In genomic region chr2:219003267-219003634, GRCh38 we compare ENCODE assay signal across 12 cellular contexts. TPM values are rescaled to one million over a fixed set of nuclear protein-coding genes. Genes with fewer than 3 reads are reported as not detected.
DNase-seq lines count a peak whose midpoint lies in the region; ATAC-seq, FAIRE-seq and TF ChIP-seq lines count a peak whose summit lies in the region.
"Had no signal": no experiment of that assay in that cellular context is flagged by ENCODE, and none has a peak within 500 bp of the region (broad histone marks: within the 10 kb centered on the region; RNA-seq: fewer than 3 reads in every experiment).

No MANE protein-coding gene starts in this region.

- peak in 1 of 2 experiments; percentile 1; a peak in 2 of 6 replicates for ATAC-seq in A549
- ATAC-seq in GM23338 = peak; percentile 70
- ATAC-seq in activated T-helper 17 cell treated with anti-CD3 and anti-CD28 coated beads, Interleukin-2, amount 50 U/mL, for 72 hours (replicated peaks) = no peak
- no peak for ATAC-seq in lower lobe of right lung
- ATAC-seq in HG03520 (IDR thresholded peaks at IDR 0.05; ENCODE audit: unreplicated experiment) = no peak

- H3K27me3 ChIP-seq in GM23338 (ENCODE audit: insufficient read depth) = peaks cover 94% of the 10 kb centered on the region
- H3K27me3 ChIP-seq in lower lobe of right lung (ENCODE audit: low read depth) = peaks cover 77% of the 10 kb centered on the region

- WGBS in A549 (ENCODE audit: missing lambda C conversion rate) = 16% methylated on average over 17 of the region's 20 CpGs

- H3K27ac ChIP-seq in A549 (peak overlapping the region in 1 of 2 experiments; percentile 83; a peak in 2 of 6 replicates), GM23338 (ENCODE audit: low read depth) (no peak overlapping the region), lower lobe of right lung (no peak overlapping the region)
- H3K27ac ChIP-seq: SJSA1 had no signal

- peaks cover 75% of the 10 kb centered on the region for H3K27me3 Mint-ChIP-seq in GM23338 (ENCODE audit: insufficient read depth, low read depth, poor library complexity)
- peaks cover 50% of the 10 kb centered on the region for H3K27me3 Mint-ChIP-seq in activated T-helper 17 cell treated with anti-CD3 and anti-CD28 coated beads, Interleukin-2, amount 50 U/mL, for 72 hours

- H3K9me3 Mint-ChIP-seq in GM23338 = peaks cover 2% of the 10 kb centered on the region; the same call in 1 of the 3 replicates
- no peaks in the 10 kb centered on the region for H3K9me3 Mint-ChIP-seq in activated T-helper 17 cell treated with anti-CD3 and anti-CD28 coated beads, Interleukin-2, amount 50 U/mL, for 72 hours
- H3K9me3 Mint-ChIP-seq: IgD-negative memory B cell had no signal

- no peak for TF ChIP-seq POLR2A in A549 (IDR thresholded peaks at IDR 0.05; ENCODE audit: low read length)

- TF ChIP-seq CTCF in A549 (IDR thresholded peaks at IDR 0.05) = no peak
- TF ChIP-seq CTCF in GM23338 (conservative IDR thresholded peaks at IDR 0.05; ENCODE audit: low read depth in 2 of 2) = no peak
- TF ChIP-seq CTCF in lower lobe of right lung (IDR thresholded peaks at IDR 0.05) = no peak

- H3K36me3 Mint-ChIP-seq in GM23338 (ENCODE audit: low read depth) = no peaks in the 10 kb centered on the region; the same call in 2 of the 3 replicates
- H3K36me3 Mint-ChIP-seq in activated T-helper 17 cell treated with anti-CD3 and anti-CD28 coated beads, Interleukin-2, amount 50 U/mL, for 72 hours (ENCODE audit: low read depth) = no peaks in the 10 kb centered on the region

- TF ChIP-seq EP300 in A549 (IDR thresholded peaks at IDR 0.05) = no peak

- FAIRE-seq in A549 (lab: Jason Lieb, UNC) = no peak

- H3K36me3 ChIP-seq in GM23338 (ENCODE audit: insufficient read depth) (no peaks in the 10 kb centered on the region), lower lobe of right lung (no peaks in the 10 kb centered on the region)
- H3K36me3 ChIP-seq: SJSA1 had no signal

- H3K9me3 ChIP-seq in A549 = no peaks in the 10 kb centered on the region
- H3K9me3 ChIP-seq in lower lobe of right lung = no peaks in the 10 kb centered on the region
- H3K9me3 ChIP-seq: SJSA1 had no signal

- POLR2A ChIA-PET in A549 (lab: Yijun Ruan, JAX) = interaction anchor here (0.6 kb wide), 1 partner anchor 557 kb away, joined by 3 read pairs; no protein-coding TSS in a partner anchor

- H3K4me1 ChIP-seq in A549 = peaks cover 7% of the 10 kb centered on the region
- peaks cover 36% of the 10 kb centered on the region for H3K4me1 ChIP-seq in GM23338 (ENCODE audit: insufficient read depth)
- H3K4me1 ChIP-seq in lower lobe of right lung = peaks cover 23% of the 10 kb centered on the region

- H3K27ac Mint-ChIP-seq in GM23338 = no peak overlapping the region
- H3K27ac Mint-ChIP-seq in activated T-helper 17 cell treated with anti-CD3 and anti-CD28 coated beads, Interleukin-2, amount 50 U/mL, for 72 hours = no peak overlapping the region

- CTCF ChIA-PET in A549 (lab: Yijun Ruan, JAX) = interaction anchor here (0.6 to 7.1 kb wide), 26 partner anchors 8 to 301 kb away, joined by 3 to 59 read pairs (median 7); no protein-coding TSS in a partner anchor

- DNase-seq in A549 (ENCODE audit: low read depth in 1 of 2, low spot score in 1 of 2) (no peak), GM23338 (ENCODE audit: low spot score) (no peak), lower lobe of right lung (no peak), DMS79 (lab: John Stamatoyannopoulos, UW) (no peak), MV-4-11 (lab: John Stamatoyannopoulos, UW) (no peak)
- DNase-seq in stimulated activated CD4-positive, alpha-beta T cell treated with anti-CD3 and anti-CD28 coated beads, Interleukin-2, amount 100 ng/mL, for 24 hours = no peak
- DNase-seq: C1 segment of cervical spinal cord had no signal

- no peak for TF ChIP-seq RAD21 in A549 (conservative IDR thresholded peaks at IDR 0.05 in 1 of 2, IDR thresholded peaks at IDR 0.05 in 1 of 2)

- no peaks in the 10 kb centered on the region for H3K79me2 ChIP-seq in GM23338 (replicated peaks; ENCODE audit: insufficient read depth)

- H2AFZ ChIP-seq in GM23338 = no peak overlapping the region

- H3K4me3 ChIP-seq in A549 (peak overlapping the region; percentile 59), GM23338 (peak overlapping the region; percentile 72), lower lobe of right lung (peak overlapping the region; percentile 45)
- H3K4me3 ChIP-seq: SJSA1 had no signal

- intact Hi-C loops in lower lobe of right lung (cut with DNase I) = no loop called here

- peaks cover 24% of the 10 kb centered on the region for H3K4me1 Mint-ChIP-seq in GM23338
- peaks cover 4% of the 10 kb centered on the region for H3K4me1 Mint-ChIP-seq in activated T-helper 17 cell treated with anti-CD3 and anti-CD28 coated beads, Interleukin-2, amount 50 U/mL, for 72 hours

- peaks cover 4% of the 10 kb centered on the region; the same call in 1 of the 2 replicates for H4K20me1 ChIP-seq in GM23338 (replicated peaks; ENCODE audit: insufficient read depth)

- no peaks in the 10 kb centered on the region for H3K9me2 ChIP-seq in GM23338 (ENCODE audit: insufficient read depth)

- H3K4me3 Mint-ChIP-seq in GM23338 = peak overlapping the region; percentile 86
- peak overlapping the region; percentile 29 for H3K4me3 Mint-ChIP-seq in activated T-helper 17 cell treated with anti-CD3 and anti-CD28 coated beads, Interleukin-2, amount 50 U/mL, for 72 hours

- 0 out of 2 replicates have a peak, but pooled peaks cover 6% of the 10 kb centered on the region for H3F3A ChIP-seq in GM23338 (replicated peaks; ENCODE audit: low read depth)

- H3K4me2 ChIP-seq in A549 (peak overlapping the region; percentile 97), GM23338 (peak overlapping the region; percentile 90)

TF ChIP-seq in A549, 52 proteins besides CTCF, POLR2A, EP300 and RAD21 (continues in another document):
- TF ChIP-seq RCOR1 (IDR thresholded peaks at IDR 0.05; ENCODE audit: low read depth, low read length) = no peak
- TF ChIP-seq RNF2 (IDR thresholded peaks at IDR 0.05; ENCODE audit: borderline replicate concordance, low read depth) = no peak
- TF ChIP-seq KDM5A (IDR thresholded peaks at IDR 0.05) = no peak

TF ChIP-seq in GM23338, 12 proteins besides CTCF, POLR2A, EP300 and RAD21:
- no peak for TF ChIP-seq JUNB (IDR thresholded peaks at IDR 0.05; ENCODE audit: unreplicated experiment)
- TF ChIP-seq EZH2 (IDR thresholded peaks at IDR 0.05; ENCODE audit: low read depth, unreplicated experiment) = peak; percentile 37

RNA-seq across cellular contexts. Expression of gene CRYBA2, which starts 10.0 kb away (rescaled TPM):
- not detected in 2 replicates for polyA plus RNA-seq in A549 (2011; rRNA removed)
- not detected in 2 replicates for polyA plus RNA-seq in A549 (2012; cell fraction: cytosol; rRNA removed)
- polyA plus RNA-seq in A549 (2012; cell fraction: nucleus; rRNA removed) = not detected in 2 replicates
- not detected in 3 replicates for polyA plus RNA-seq in A549 (2017; fragmentation: RNase III; extraction: RNeasy Plus Mini Kit Qiagen cat#74134 plus additional on column Dnase treatment)
- polyA minus RNA-seq in A549 (2011; rRNA and poly(A)+ RNA removed) = not detected in 2 replicates
- total RNA-seq in GM23338 (2014; rRNA removed; shearing (Covaris generic)) = not detected in 2 replicates
- not detected in 2 replicates for polyA plus RNA-seq in GM23338 (2016; fragmentation: Nextera tagmentation; extraction: Ambion mirVana)
- not detected for total RNA-seq in activated T-helper 17 cell treated with anti-CD3 and anti-CD28 coated beads, Interleukin-2, amount 50 U/mL, for 72 hours
- not detected for total RNA-seq in lower lobe of right lung
- total RNA-seq: SJSA1, urinary bladder had no signal
- polyA plus RNA-seq: IgD-negative memory B cell, urinary bladder had no signal

RNA-seq across cellular contexts. Expression of gene FEV, which starts 18.3 kb away (rescaled TPM):
- not detected in 2 replicates for polyA plus RNA-seq in A549 (2011; rRNA removed)
- polyA plus RNA-seq in A549 (2012; cell fraction: cytosol; rRNA removed) = not detected in 2 replicates
- polyA plus RNA-seq in A549 (2012; cell fraction: nucleus; rRNA removed) = not detected in 2 replicates
- polyA plus RNA-seq in A549 (2017; fragmentation: RNase III; extraction: RNeasy Plus Mini Kit Qiagen cat#74134 plus additional on column Dnase treatment) = not detected in 3 replicates
- not detected in 2 replicates for polyA minus RNA-seq in A549 (2011; rRNA and poly(A)+ RNA removed)
- total RNA-seq in GM23338 (2014; rRNA removed; shearing (Covaris generic)) = not detected in 2 replicates
- not detected in 2 replicates for polyA plus RNA-seq in GM23338 (2016; fragmentation: Nextera tagmentation; extraction: Ambion mirVana)
- not detected for total RNA-seq in activated T-helper 17 cell treated with anti-CD3 and anti-CD28 coated beads, Interleukin-2, amount 50 U/mL, for 72 hours
- not detected for total RNA-seq in lower lobe of right lung
- total RNA-seq: SJSA1, urinary bladder had no signal
- polyA plus RNA-seq: IgD-negative memory B cell, urinary bladder had no signal

RNA-seq across cellular contexts. Expression of gene CFAP65, which starts 38.1 kb away (rescaled TPM):
- polyA plus RNA-seq in A549 (2011; rRNA removed) = 0.09 and 0.12 TPM in 2 replicates
- polyA plus RNA-seq in A549 (2012; cell fraction: cytosol; rRNA removed) = 0.08 and 0.09 TPM in 2 replicates
- polyA plus RNA-seq in A549 (2012; cell fraction: nucleus; rRNA removed) = 0.15 and 0.23 TPM in 2 replicates
- polyA plus RNA-seq in A549 (2017; fragmentation: RNase III; extraction: RNeasy Plus Mini Kit Qiagen cat#74134 plus additional on column Dnase treatment) = 0.14 to 0.28 TPM (median 0.22 TPM) in 3 replicates
- polyA minus RNA-seq in A549 (2011; rRNA and poly(A)+ RNA removed) = not detected in 2 replicates
- total RNA-seq in GM23338 (2014; rRNA removed; shearing (Covaris generic)) = 0.23 and 0.38 TPM in 2 replicates
- 0.37 and 0.74 TPM in 2 replicates for polyA plus RNA-seq in GM23338 (2016; fragmentation: Nextera tagmentation; extraction: Ambion mirVana)
- not detected for total RNA-seq in activated T-helper 17 cell treated with anti-CD3 and anti-CD28 coated beads, Interleukin-2, amount 50 U/mL, for 72 hours
- total RNA-seq in lower lobe of right lung = 7.6 TPM
- total RNA-seq: SJSA1, urinary bladder had no signal
- polyA plus RNA-seq: IgD-negative memory B cell, urinary bladder had no signal

RNA-seq across cellular contexts. Expression of gene CDK5R2, which starts 43.8 kb away (rescaled TPM):
- 0.77 and 0.94 TPM in 2 replicates for polyA plus RNA-seq in A549 (2011; rRNA removed)
- 0.58 and 0.79 TPM in 2 replicates for polyA plus RNA-seq in A549 (2012; cell fraction: cytosol; rRNA removed)
- polyA plus RNA-seq in A549 (2012; cell fraction: nucleus; rRNA removed) = 0.47 and 0.72 TPM in 2 replicates
- polyA plus RNA-seq in A549 (2017; fragmentation: RNase III; extraction: RNeasy Plus Mini Kit Qiagen cat#74134 plus additional on column Dnase treatment) = 0.43 to 0.73 TPM (median 0.63 TPM) in 3 replicates
- polyA minus RNA-seq in A549 (2011; rRNA and poly(A)+ RNA removed) = 1.2 and 1.3 TPM in 2 replicates
- total RNA-seq in GM23338 (2014; rRNA removed; shearing (Covaris generic)) = 0.43 and 0.56 TPM in 2 replicates
- polyA plus RNA-seq in GM23338 (2016; fragmentation: Nextera tagmentation; extraction: Ambion mirVana) = 0.19 TPM in 1 of 2 replicates, not detected in the other
- not detected for total RNA-seq in activated T-helper 17 cell treated with anti-CD3 and anti-CD28 coated beads, Interleukin-2, amount 50 U/mL, for 72 hours
- total RNA-seq in lower lobe of right lung = not detected
- total RNA-seq: SJSA1 had no signal
- polyA plus RNA-seq: IgD-negative memory B cell had no signal

RNA-seq across cellular contexts. Expression of gene IHH, which starts 57.5 kb away (rescaled TPM):
- polyA plus RNA-seq in A549 (2011; rRNA removed) (not detected in 2 replicates), A549 (2017; fragmentation: RNase III; extraction: RNeasy Plus Mini Kit Qiagen cat#74134 plus additional on column Dnase treatment) (0.08 to 0.13 TPM (median 0.10 TPM) in 3 replicates), GM23338 (2016; fragmentation: Nextera tagmentation; extraction: Ambion mirVana) (not detected in 2 replicates)
- 0.09 and 0.11 TPM in 2 replicates for polyA plus RNA-seq in A549 (2012; cell fraction: cytosol; rRNA removed)
- polyA plus RNA-seq in A549 (2012; cell fraction: nucleus; rRNA removed) = 0.50 and 0.58 TPM in 2 replicates
- polyA minus RNA-seq in A549 (2011; rRNA and poly(A)+ RNA removed) = 0.12 TPM in 1 of 2 replicates, not detected in the other
- not detected in 2 replicates for total RNA-seq in GM23338 (2014; rRNA removed; shearing (Covaris generic))
- total RNA-seq in activated T-helper 17 cell treated with anti-CD3 and anti-CD28 coated beads, Interleukin-2, amount 50 U/mL, for 72 hours = under 1 TPM; 0.28 to 0.29 TPM
- 0.71 TPM for total RNA-seq in lower lobe of right lung
- total RNA-seq: urinary bladder had no signal
- polyA plus RNA-seq: IgD-negative memory B cell had no signal
